13 cellular contexts compared by ENCODE assay signal in the genomic region with DNA sequence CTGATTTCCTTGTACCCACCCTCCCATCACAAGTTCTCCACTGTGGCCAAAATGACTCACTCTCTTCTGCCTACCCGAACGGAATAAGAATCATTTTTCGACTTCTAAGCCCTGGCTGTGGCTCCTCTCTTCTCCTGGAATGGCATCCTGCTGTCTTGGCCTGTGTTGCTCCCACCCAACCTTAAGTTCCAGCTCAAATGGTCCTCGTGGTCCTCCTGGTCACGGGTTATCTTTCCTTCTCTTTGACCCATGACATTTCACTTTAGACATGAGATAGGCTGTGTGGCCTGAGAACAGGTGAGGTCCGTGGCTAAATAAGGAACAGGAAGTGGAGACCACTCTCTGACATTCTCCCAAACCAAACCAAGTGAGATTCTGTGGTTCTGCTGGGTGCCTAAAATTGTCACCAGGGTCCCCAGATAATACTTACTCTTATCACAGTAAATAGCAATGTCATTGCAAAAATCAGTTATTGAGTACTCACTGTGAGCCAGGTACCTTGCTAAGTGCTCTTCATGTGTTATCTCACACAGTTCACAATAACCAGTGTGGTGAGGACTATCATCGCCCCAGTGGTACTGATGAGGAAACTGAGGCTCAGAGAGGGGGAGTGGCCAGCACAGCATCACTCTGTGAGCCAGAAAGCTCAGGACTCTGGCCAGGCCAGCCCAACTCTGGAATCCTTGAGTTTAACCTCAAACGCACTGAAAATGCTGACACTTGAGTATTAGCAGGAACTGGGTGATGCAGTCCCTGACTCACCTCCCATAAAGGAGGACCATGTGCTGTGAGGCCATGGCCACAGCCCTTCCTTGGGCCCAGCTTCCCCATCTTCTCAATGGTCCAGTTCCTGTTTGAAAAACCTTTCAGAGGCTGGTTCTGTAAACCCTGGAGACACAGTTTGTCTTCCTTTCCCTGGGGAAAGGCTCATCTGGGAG.
DNase-seq lines count a peak whose midpoint lies in the region; ATAC-seq and TF ChIP-seq lines count a peak whose summit lies in the region.
"Had no signal": no experiment of that assay in that cellular context is flagged by ENCODE, and none has a peak within 500 bp of the region (broad histone marks: within the 10 kb centered on the region; RNA-seq: fewer than 3 reads in every experiment).

No MANE protein-coding gene starts in this region.

- in situ Hi-C loops in GM23248 (cut with MboI) (no loop called here), GM13977 (cut with MboI; ENCODE audit: low pct_unique_long_range_greater_than_20kb, low sequenced_read_pairs, unreplicated experiment) (no loop called here)

- H3K9me2 ChIP-seq in GM23248 (ENCODE audit: insufficient read depth) (no peaks in the 10 kb centered on the region), hepatocyte (replicated peaks; ENCODE audit: insufficient read depth) (no peaks in the 10 kb centered on the region)

- WGBS in GM23248 (ENCODE audit: low coverage in 1 of 2, low lambda C conversion rate in 2 of 2, missing lambda C conversion rate in 2 of 2), 2 experiments, result 41 to 53% methylated on average over 8 of the region's 8 CpGs
- WGBS in adrenal gland, 4 donors, result 68 to 82% (median 71%) methylated on average over 7 to 8 of the region's 8 CpGs
- WGBS in hepatocyte (ENCODE audit: low lambda C conversion rate, missing lambda C conversion rate), result 89% methylated on average over 8 of the region's 8 CpGs

- H3K36me3 ChIP-seq in GM23248 (ENCODE audit: low read depth) (no peaks in the 10 kb centered on the region), adrenal gland (replicated peaks in 1 of 2) (no peaks in the 10 kb centered on the region), hepatocyte (replicated peaks; ENCODE audit: insufficient read depth, low read depth) (no peaks in the 10 kb centered on the region)

- H3K9me3 ChIP-seq in GM23248 (ENCODE audit: low read depth) (no peaks in the 10 kb centered on the region), adrenal gland (replicated peaks in 1 of 3) (peaks cover 0 to 14% (median 6%) of the 10 kb centered on the region in 3 donors), hepatocyte (ENCODE audit: low read depth) (no peaks in the 10 kb centered on the region)

- peaks cover 34% of the 10 kb centered on the region for H3F3A ChIP-seq in GM23248 (ENCODE audit: insufficient read depth)

- H3K9ac ChIP-seq in GM23248, result peak overlapping the region; percentile 20; the same call in 1 of the 2 replicates

- H3K27ac ChIP-seq in GM23248 (peak overlapping the region; percentile 62), adrenal gland (peak overlapping the region in 2 of 5 donors; percentile 20 to 76), foreskin keratinocyte (peak overlapping the region; percentile 62), hepatocyte (no peak overlapping the region)

- H3K4me3 ChIP-seq in GM23248 (no peak overlapping the region), adrenal gland (no peak overlapping the region), hepatocyte (no peak overlapping the region)

- peaks cover 55% of the 10 kb centered on the region for H3K4me1 ChIP-seq in GM23248 (ENCODE audit: insufficient read depth)
- peaks cover 16 to 22% of the 10 kb centered on the region in 2 donors for H3K4me1 ChIP-seq in adrenal gland (replicated peaks in 1 of 2)
- peaks cover 17% of the 10 kb centered on the region for H3K4me1 ChIP-seq in foreskin keratinocyte
- H3K4me1 ChIP-seq in hepatocyte (ENCODE audit: insufficient read depth), result no peaks in the 10 kb centered on the region

- H3K27me3 ChIP-seq in GM23248 (replicated peaks; ENCODE audit: insufficient read depth) (no peaks in the 10 kb centered on the region), adrenal gland (no peaks in the 10 kb centered on the region), foreskin keratinocyte (no peaks in the 10 kb centered on the region), hepatocyte (peaks cover 10% of the 10 kb centered on the region)

- no peak for TF ChIP-seq CTCF in adrenal gland (IDR thresholded peaks at IDR 0.05)
- TF ChIP-seq CTCF in foreskin keratinocyte (conservative IDR thresholded peaks at IDR 0.05), result no peak
- TF ChIP-seq CTCF in GM13977 (IDR thresholded peaks at IDR 0.05; ENCODE audit: extremely low read depth, insufficient read depth, missing control alignments), result no peak
- TF ChIP-seq CTCF in hepatocyte (IDR thresholded peaks at IDR 0.05; ENCODE audit: poor library complexity), result no peak

- H3K4me2 ChIP-seq in GM23248 (ENCODE audit: unreplicated experiment) (no peak overlapping the region), hepatocyte (no peak overlapping the region)

- intact Hi-C loops in adrenal gland (cut with DNase I), result no loop called here

- TF ChIP-seq POLR2A in adrenal gland (IDR thresholded peaks at IDR 0.05), result no peak

- H3K79me2 ChIP-seq in GM23248 (ENCODE audit: insufficient read depth), result no peaks in the 10 kb centered on the region
- H3K79me2 ChIP-seq in hepatocyte, result no peaks in the 10 kb centered on the region

- ATAC-seq in foreskin keratinocyte, result peak; percentile 60
- ATAC-seq in HG02588 (IDR thresholded peaks at IDR 0.05; ENCODE audit: unreplicated experiment), result no peak

- H4K20me1 ChIP-seq in GM23248 (ENCODE audit: insufficient read depth) (no peaks in the 10 kb centered on the region), hepatocyte (ENCODE audit: insufficient read depth, poor library complexity, severe bottlenecking) (no peaks in the 10 kb centered on the region)

- 0 out of 2 replicates have a peak overlapping the region, but pooled peaks have one; percentile 24 for H2AFZ ChIP-seq in GM23248
- no peak overlapping the region for H2AFZ ChIP-seq in hepatocyte

- DNase-seq in GM23248 (peak; percentile 91), adrenal gland (peak in 5 of 7 donors; percentile 27 to 69 (median 55)), foreskin keratinocyte (peak in 1 of 2 donors; percentile 78), renal cortical epithelial cell (ENCODE audit: low read depth) (peak; percentile 71), HPDE6-E6E7 (ENCODE audit: extremely low spot score) (no peak), GM13977 (ENCODE audit: low spot score) (no peak), hepatocyte (ENCODE audit: low spot score) (no peak)
- DNase-seq: COR-L47; glutamatergic neuron; NCI-H2029; SIG-M5; stimulated activated CD4-positive, alpha-beta T cell treated with anti-CD3 and anti-CD28 coated beads, Interleukin-4, amount 100 ng/mL, for 4 hours had no signal

Comparison
In these comparisons a context has a peak if more than half of its experiments do, and no peak if none do; other contexts are left out.
1. DNase-seq: peak in GM23248 (single experiment), adrenal gland (5 of 7) and renal cortical epithelial cell (single experiment); none in HPDE6-E6E7 (single experiment), GM13977 (single experiment) and hepatocyte (single experiment).